ENCODE assay signal across 12 cellular contexts in the genomic region with DNA sequence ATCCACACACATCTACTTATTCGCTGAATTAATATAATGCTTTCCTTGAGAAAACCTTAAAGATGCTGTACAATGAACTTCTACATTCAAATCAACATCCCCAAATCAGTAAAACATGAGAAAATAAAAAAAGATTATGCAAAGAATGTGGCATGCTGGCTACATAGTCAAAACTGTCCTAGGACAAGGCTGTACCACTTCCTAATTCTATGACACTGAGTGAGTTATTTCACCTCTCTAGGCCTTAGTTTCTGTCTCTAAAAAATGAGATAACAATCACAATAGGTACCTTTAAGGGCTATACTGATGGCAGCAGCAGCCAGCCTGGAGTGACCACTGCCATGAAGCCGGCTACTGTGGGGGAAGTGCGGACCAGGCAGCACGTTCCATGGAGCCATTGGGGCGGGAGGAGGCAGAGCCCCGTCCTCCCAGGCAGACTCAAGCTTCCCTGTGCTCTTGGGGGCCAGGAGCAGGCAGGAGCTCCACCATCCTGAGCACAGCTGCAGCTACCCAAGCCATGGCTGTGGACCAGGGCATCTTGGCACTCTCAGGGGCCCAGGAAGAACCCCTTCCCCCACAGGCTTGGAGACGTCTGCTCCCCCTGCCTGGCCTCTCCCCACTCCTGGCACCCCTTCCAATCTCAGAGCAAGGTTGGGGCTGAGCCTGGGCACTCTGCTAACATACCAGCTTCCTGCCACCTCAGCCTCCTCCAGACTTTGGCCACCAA.
DNase-seq lines count a peak whose midpoint lies in the region; ATAC-seq and TF ChIP-seq lines count a peak whose summit lies in the region.
"Had no signal": no experiment of that assay in that cellular context is flagged by ENCODE, and none has a peak within 500 bp of the region (broad histone marks: within the 10 kb centered on the region; RNA-seq: fewer than 3 reads in every experiment).

No MANE protein-coding gene starts in this region.

- H3K27ac Mint-ChIP-seq in GM23338 (no peak overlapping the region), Calu3 (ENCODE audit: unreplicated experiment) (no peak overlapping the region)
- H3K27ac Mint-ChIP-seq: activated naive CD4-positive, alpha-beta T cell treated with anti-CD3 and anti-CD28 coated beads for 36 hours had no signal

- CTCF ChIA-PET in Calu3 (lab: Charles Lee), result no interaction called here
- CTCF ChIA-PET in PC-3 (lab: Charles Lee), result no interaction called here

- no peaks in the 10 kb centered on the region for H3K27me3 ChIP-seq in GM23338 (ENCODE audit: insufficient read depth)
- no peaks in the 10 kb centered on the region for H3K27me3 ChIP-seq in mesendoderm (ENCODE audit: insufficient read depth, low read length, poor library complexity)
- H3K27me3 ChIP-seq in uterus, result no peaks in the 10 kb centered on the region
- no peaks in the 10 kb centered on the region for H3K27me3 ChIP-seq in smooth muscle cell (ENCODE audit: low read depth)
- no peaks in the 10 kb centered on the region for H3K27me3 ChIP-seq in PC-3 (ENCODE audit: low read length)

- H3K9me2 ChIP-seq in GM23338 (ENCODE audit: insufficient read depth), result no peaks in the 10 kb centered on the region
- no peaks in the 10 kb centered on the region for H3K9me2 ChIP-seq in PC-3 (replicated peaks; ENCODE audit: low read length)

- H4K5ac ChIP-seq in mesendoderm (ENCODE audit: low read length), result no peak overlapping the region

- ATAC-seq in GM18907 (IDR thresholded peaks at IDR 0.05; ENCODE audit: unreplicated experiment), result peak; percentile 93
- ATAC-seq in GM23338, result peak; percentile 77
- ATAC-seq in HG03432 (IDR thresholded peaks at IDR 0.05; ENCODE audit: unreplicated experiment), result peak; percentile 96
- no peak for ATAC-seq in PC-3

- TF ChIP-seq CTCF in GM23338 (conservative IDR thresholded peaks at IDR 0.05; ENCODE audit: low read depth in 2 of 2) (no peak), uterus (IDR thresholded peaks at IDR 0.05) (no peak), Calu3 (IDR thresholded peaks at IDR 0.05; ENCODE audit: unreplicated experiment) (no peak), smooth muscle cell (IDR thresholded peaks at IDR 0.05; ENCODE audit: borderline replicate concordance, insufficient read depth, poor library complexity, severe bottlenecking) (no peak), PC-3 (conservative IDR thresholded peaks at IDR 0.05; ENCODE audit: low read depth, low read length) (no peak)

- H4K8ac ChIP-seq in mesendoderm (ENCODE audit: low read depth, low read length), result no peak overlapping the region

- peak overlapping the region; percentile 68 for H3K56ac ChIP-seq in mesendoderm (ENCODE audit: low read length)

- H3K9me3 ChIP-seq in uterus (no peaks in the 10 kb centered on the region), smooth muscle cell (replicated peaks; ENCODE audit: low read depth) (no peaks in the 10 kb centered on the region), PC-3 (ENCODE audit: low read length) (no peaks in the 10 kb centered on the region)

- H3K27me3 Mint-ChIP-seq in GM23338 (ENCODE audit: insufficient read depth, low read depth, poor library complexity) (peaks cover 2% of the 10 kb centered on the region), Calu3 (ENCODE audit: unreplicated experiment) (no peaks in the 10 kb centered on the region)

- H3K4me1 Mint-ChIP-seq in GM23338 (peaks cover 27% of the 10 kb centered on the region), Calu3 (ENCODE audit: low read depth, unreplicated experiment) (no peaks in the 10 kb centered on the region)

- TF ChIP-seq POLR2A in uterus (IDR thresholded peaks at IDR 0.05), result no peak

- H3K9me3 Mint-ChIP-seq in GM23338, result no peaks in the 10 kb centered on the region
- H3K9me3 Mint-ChIP-seq in Calu3 (ENCODE audit: low read depth, unreplicated experiment), result no peaks in the 10 kb centered on the region
- H3K9me3 Mint-ChIP-seq: activated naive CD4-positive, alpha-beta T cell treated with anti-CD3 and anti-CD28 coated beads for 36 hours had no signal

- H3K79me2 ChIP-seq in GM23338 (replicated peaks; ENCODE audit: insufficient read depth) (peaks cover 30% of the 10 kb centered on the region), mesendoderm (ENCODE audit: control insufficient read depth, insufficient read depth, low read length) (no peaks in the 10 kb centered on the region), smooth muscle cell (ENCODE audit: low read depth) (peaks cover 27% of the 10 kb centered on the region), PC-3 (ENCODE audit: low read length) (no peaks in the 10 kb centered on the region)

- H3K36me3 ChIP-seq in GM23338 (ENCODE audit: insufficient read depth), result no peaks in the 10 kb centered on the region
- H3K36me3 ChIP-seq in mesendoderm (ENCODE audit: control insufficient read depth, insufficient read depth, low read length), result no peaks in the 10 kb centered on the region
- H3K36me3 ChIP-seq in uterus, result no peaks in the 10 kb centered on the region
- H3K36me3 ChIP-seq in smooth muscle cell (ENCODE audit: low read depth), result no peaks in the 10 kb centered on the region
- no peaks in the 10 kb centered on the region for H3K36me3 ChIP-seq in PC-3 (ENCODE audit: low read depth, low read length)

- no peak overlapping the region for H2AK5ac ChIP-seq in mesendoderm (ENCODE audit: low read length)

- H3K18ac ChIP-seq in mesendoderm (ENCODE audit: low read length), result no peak overlapping the region

- POLR2A ChIA-PET in PC-3 (lab: Charles Lee; ENCODE audit: unreplicated experiment), result no interaction called here

- WGBS in mesendoderm (ENCODE audit: extremely low coverage, insufficient coverage, low lambda C conversion rate), result 100% methylated on average over 1 of the region's 7 CpGs
- WGBS in smooth muscle cell (ENCODE audit: low lambda C conversion rate), result 77% methylated on average over 7 of the region's 7 CpGs

- H2BK5ac ChIP-seq in mesendoderm (ENCODE audit: low read length), result no peak overlapping the region

- intact Hi-C loops in uterus (cut with DNase I; ENCODE audit: low total_unique reads), result no loop called here
- intact Hi-C loops in Calu3 (cut with micrococcal nuclease; ENCODE audit: unreplicated experiment), result no loop called here
- intact Hi-C loops in PC-3 (cut with micrococcal nuclease), result no loop called here

- no peak overlapping the region for H2BK15ac ChIP-seq in mesendoderm (replicated peaks; ENCODE audit: low read depth)

- H2AFZ ChIP-seq in GM23338 (no peak overlapping the region), smooth muscle cell (ENCODE audit: low read depth) (no peak overlapping the region), PC-3 (ENCODE audit: low read length) (no peak overlapping the region)

- no peak overlapping the region for H3K4me3 Mint-ChIP-seq in GM23338
- H3K4me3 Mint-ChIP-seq in Calu3 (ENCODE audit: low read depth, unreplicated experiment), result no peak overlapping the region
- H3K4me3 Mint-ChIP-seq: activated naive CD4-positive, alpha-beta T cell treated with anti-CD3 and anti-CD28 coated beads for 36 hours had no signal

- no peak overlapping the region for H3K4me3 ChIP-seq in GM23338
- no peak overlapping the region for H3K4me3 ChIP-seq in mesendoderm (ENCODE audit: low read length)
- H3K4me3 ChIP-seq in uterus, result no peak overlapping the region
- no peak overlapping the region for H3K4me3 ChIP-seq in smooth muscle cell
- H3K4me3 ChIP-seq in PC-3 (ENCODE audit: low read length), result no peak overlapping the region

- no peak overlapping the region for H2BK120ac ChIP-seq in mesendoderm (ENCODE audit: low read depth, low read length)

- H3K36me3 Mint-ChIP-seq in GM23338 (ENCODE audit: low read depth), result no peaks in the 10 kb centered on the region
- no peaks in the 10 kb centered on the region for H3K36me3 Mint-ChIP-seq in Calu3 (ENCODE audit: insufficient read depth, unreplicated experiment)

- H3K4me1 ChIP-seq in GM23338 (ENCODE audit: insufficient read depth) (peaks cover 26% of the 10 kb centered on the region), mesendoderm (ENCODE audit: control insufficient read depth, low read depth, low read length) (peaks cover 10% of the 10 kb centered on the region), uterus (no peaks in the 10 kb centered on the region), smooth muscle cell (ENCODE audit: low read depth) (peaks cover 4% of the 10 kb centered on the region), PC-3 (ENCODE audit: insufficient read depth, low read length) (peaks cover 6% of the 10 kb centered on the region)

- H3K9ac ChIP-seq in mesendoderm (ENCODE audit: low read length), result no peak overlapping the region
- no peak overlapping the region for H3K9ac ChIP-seq in smooth muscle cell (ENCODE audit: low read depth)
- H3K9ac ChIP-seq in PC-3 (ENCODE audit: low read length), result no peak overlapping the region

- no peak overlapping the region for H3K23ac ChIP-seq in mesendoderm (ENCODE audit: low read length)

- no peaks in the 10 kb centered on the region for H4K20me1 ChIP-seq in GM23338 (replicated peaks; ENCODE audit: insufficient read depth)
- peaks cover 95% of the 10 kb centered on the region for H4K20me1 ChIP-seq in smooth muscle cell (ENCODE audit: low read depth)
- H4K20me1 ChIP-seq in PC-3 (ENCODE audit: low read length), result no peaks in the 10 kb centered on the region

- H3K4me2 ChIP-seq in GM23338, result 0 out of 2 replicates have a peak overlapping the region, but pooled peaks have one; percentile 8
- H3K4me2 ChIP-seq in mesendoderm (ENCODE audit: low read length), result no peak overlapping the region
- H3K4me2 ChIP-seq in smooth muscle cell, result no peak overlapping the region
- no peak overlapping the region for H3K4me2 ChIP-seq in PC-3 (ENCODE audit: low read length)

- no peaks in the 10 kb centered on the region for H3F3A ChIP-seq in GM23338 (replicated peaks; ENCODE audit: low read depth)
- H3F3A ChIP-seq in smooth muscle cell (ENCODE audit: low read depth), result no peaks in the 10 kb centered on the region
- H3F3A ChIP-seq in PC-3 (ENCODE audit: low read length, unreplicated experiment), result no peaks in the 10 kb centered on the region

- BruUV-seq in Calu3 (replicated peaks; lab: Mats Ljungman, UMichigan), result no TSS peak
- no TSS peak for BruUV-seq in PC-3 (replicated peaks; lab: Mats Ljungman, UMichigan)

- no peaks in the 10 kb centered on the region for H3K79me1 ChIP-seq in mesendoderm (ENCODE audit: low read length)

- no peak overlapping the region for H3K4ac ChIP-seq in mesendoderm (ENCODE audit: low read depth, low read length)

- H3K27ac ChIP-seq in GM23338 (ENCODE audit: low read depth), result no peak overlapping the region
- no peak overlapping the region for H3K27ac ChIP-seq in mesendoderm (ENCODE audit: low read depth, low read length)
- H3K27ac ChIP-seq in uterus, result no peak overlapping the region
- no peak overlapping the region for H3K27ac ChIP-seq in smooth muscle cell (ENCODE audit: low read depth)
- no peak overlapping the region for H3K27ac ChIP-seq in PC-3 (ENCODE audit: low read length)

- DNase-seq in GM23338 (ENCODE audit: low spot score), result peak; percentile 30
- no peak for DNase-seq in mesendoderm
- DNase-seq in uterus, result no peak
- DNase-seq in Calu3, result no peak
- DNase-seq in smooth muscle cell (lab: John Stamatoyannopoulos, UW; ENCODE audit: unreplicated experiment), result no peak
- no peak for DNase-seq in PC-3
- DNase-seq: activated naive CD4-positive, alpha-beta T cell treated with anti-CD3 and anti-CD28 coated beads for 36 hours; DND-41; NCI-H226; retina had no signal
